In genomic region chr4:177484613-177485021, GRCh38 we compare ENCODE assay signal across 2 cellular contexts.
TF ChIP-seq lines count a peak whose summit lies in the region.

No MANE protein-coding gene starts in this region.

TF ChIP-seq in endothelial cell of umbilical vein, 7 proteins besides CTCF, POLR2A, EP300 and RAD21:
- TF ChIP-seq JUN (IDR thresholded peaks at IDR 0.05; ENCODE audit: borderline replicate concordance, insufficient read depth, insufficient read length, low read depth), result peak; percentile 82
- TF ChIP-seq POLR2AphosphoS5 (IDR thresholded peaks at IDR 0.05; ENCODE audit: insufficient read depth, low read depth, low read length), result no peak
- no peak for TF ChIP-seq EZH2 (IDR thresholded peaks at IDR 0.05; ENCODE audit: borderline replicate concordance, low read depth, low read length, severe bottlenecking)
- TF ChIP-seq FOS (IDR thresholded peaks at IDR 0.05; ENCODE audit: borderline replicate concordance, insufficient read depth, low read length), result peak; percentile 19
- no peak for TF ChIP-seq MAX (IDR thresholded peaks at IDR 0.05; ENCODE audit: insufficient read depth, insufficient read length)

TF ChIP-seq in GM12891, 5 proteins besides CTCF, POLR2A, EP300 and RAD21:
- no peak for TF ChIP-seq PAX5 (IDR thresholded peaks at IDR 0.05; ENCODE audit: insufficient read depth, low read length, severe bottlenecking)
